27 cellular contexts compared by ENCODE assay signal in genomic region chr12:26611598-26611997, GRCh38.
"Had no signal": no experiment of that assay in that cellular context is flagged by ENCODE, and none has a peak within 500 bp of the region (broad histone marks: within the 10 kb centered on the region; RNA-seq: fewer than 3 reads in every experiment).

No MANE protein-coding gene starts in this region.

- DNase-seq: activated B cell treated with CpG ODN at 0.5 μM for 24 hours; activated CD4-positive, alpha-beta memory T cell treated with anti-CD3 and anti-CD28 coated beads for 36 hours; activated CD4-positive, alpha-beta T cell treated with anti-CD3 and anti-CD28 coated beads for 1 hour; activated CD4-positive, alpha-beta T cell treated with anti-CD3 and anti-CD28 coated beads, Interleukin-2, amount 10 ng/mL, durations not matched to agents 24 days and 14 days; activated CD8-positive, alpha-beta memory T cell treated with anti-CD3 and anti-CD28 coated beads for 24 hours; activated effector memory CD4-positive, alpha-beta T cell treated with anti-CD3 and anti-CD28 coated beads, Interleukin-2, amount 50 U/mL, for 16 hours; activated naive CD4-positive, alpha-beta T cell treated with Interleukin-2 at 50 U/mL for 16 hours; activated naive CD8-positive, alpha-beta T cell treated with anti-CD3 and anti-CD28 coated beads, Interleukin-2, amount 50 U/mL, for 24 hours; activated T-cell treated with anti-CD3 and anti-CD28 coated beads, Interleukin-2, amount 50 U/mL, for 4 hours; amniotic stem cell; brain microvascular endothelial cell; NCI-H1092; NCI-H1417; NCI-H1930; NCI-H2171; NCI-H2227 treated with DMSO at 0.1 percent for 48 hours; NCI-H446 treated with DMSO at 0.1 percent for 48 hours; NCI-H524 treated with DMSO at 0.1 percent for 48 hours; NCI-H748 treated with DMSO at 0.1 percent for 48 hours; SIG-M5; T-cell; T-helper 2 cell; T1000 had no signal

- H3K4me1 Mint-ChIP-seq: activated B cell treated with CpG ODN at 0.5 μM for 24 hours; activated CD4-positive, alpha-beta T cell treated with anti-CD3 and anti-CD28 coated beads, Interleukin-2, amount 10 ng/mL, durations not matched to agents 24 days and 14 days; activated naive CD8-positive, alpha-beta T cell treated with anti-CD3 and anti-CD28 coated beads, Interleukin-2, amount 50 U/mL, for 24 hours; T-cell had no signal

- H3K27ac ChIP-seq: brain microvascular endothelial cell, cardiac muscle cell, KMS-11, SK-N-MC had no signal

- H3K4me3 ChIP-seq: cardiac muscle cell, SK-N-MC had no signal

- H3K9me3 Mint-ChIP-seq: activated B cell treated with CpG ODN at 0.5 μM for 24 hours; activated CD4-positive, alpha-beta memory T cell treated with anti-CD3 and anti-CD28 coated beads for 36 hours; activated CD4-positive, alpha-beta T cell treated with anti-CD3 and anti-CD28 coated beads, Interleukin-2, amount 10 ng/mL, durations not matched to agents 24 days and 14 days; activated naive CD4-positive, alpha-beta T cell treated with anti-CD3 and anti-CD28 coated beads, Interleukin-2, amount 50 U/mL, for 72 hours; activated naive CD8-positive, alpha-beta T cell treated with anti-CD3 and anti-CD28 coated beads, Interleukin-2, amount 50 U/mL, for 24 hours; activated T-cell treated with anti-CD3 and anti-CD28 coated beads, Interleukin-2, amount 50 U/mL, for 4 hours; T-cell had no signal

- ATAC-seq: activated naive CD4-positive, alpha-beta T cell treated with anti-CD3 and anti-CD28 coated beads, Interleukin-2, amount 50 U/mL, for 72 hours; activated naive CD8-positive, alpha-beta T cell treated with anti-CD3 and anti-CD28 coated beads, Interleukin-2, amount 50 U/mL, for 24 hours; activated T-cell treated with anti-CD3 and anti-CD28 coated beads, Interleukin-2, amount 50 U/mL, for 4 hours; T-cell had no signal

- H3K27me3 Mint-ChIP-seq: activated B cell treated with CpG ODN at 0.5 μM for 24 hours; activated CD4-positive, alpha-beta memory T cell treated with anti-CD3 and anti-CD28 coated beads for 36 hours; activated CD4-positive, alpha-beta T cell treated with anti-CD3 and anti-CD28 coated beads, Interleukin-2, amount 10 ng/mL, durations not matched to agents 24 days and 14 days; activated naive CD8-positive, alpha-beta T cell treated with anti-CD3 and anti-CD28 coated beads, Interleukin-2, amount 50 U/mL, for 24 hours; T-cell had no signal

- H3K36me3 ChIP-seq: brain microvascular endothelial cell, cardiac muscle cell had no signal

- H3K27me3 ChIP-seq: brain microvascular endothelial cell, cardiac muscle cell had no signal

- H3K36me3 Mint-ChIP-seq: activated naive CD4-positive, alpha-beta T cell treated with anti-CD3 and anti-CD28 coated beads, Interleukin-2, amount 50 U/mL, for 72 hours had no signal

- H3K27ac Mint-ChIP-seq: activated B cell treated with CpG ODN at 0.5 μM for 24 hours; activated CD4-positive, alpha-beta memory T cell treated with anti-CD3 and anti-CD28 coated beads for 36 hours; activated CD4-positive, alpha-beta T cell treated with anti-CD3 and anti-CD28 coated beads, Interleukin-2, amount 10 ng/mL, durations not matched to agents 24 days and 14 days; activated naive CD4-positive, alpha-beta T cell treated with anti-CD3 and anti-CD28 coated beads, Interleukin-2, amount 50 U/mL, for 72 hours; activated naive CD8-positive, alpha-beta T cell treated with anti-CD3 and anti-CD28 coated beads, Interleukin-2, amount 50 U/mL, for 24 hours; T-cell had no signal

- H3K4me3 Mint-ChIP-seq: activated B cell treated with CpG ODN at 0.5 μM for 24 hours; activated CD4-positive, alpha-beta memory T cell treated with anti-CD3 and anti-CD28 coated beads for 36 hours; activated CD4-positive, alpha-beta T cell treated with anti-CD3 and anti-CD28 coated beads, Interleukin-2, amount 10 ng/mL, durations not matched to agents 24 days and 14 days; activated naive CD8-positive, alpha-beta T cell treated with anti-CD3 and anti-CD28 coated beads, Interleukin-2, amount 50 U/mL, for 24 hours; activated T-cell treated with anti-CD3 and anti-CD28 coated beads, Interleukin-2, amount 50 U/mL, for 4 hours; T-cell had no signal
